ENCODE assay signal across 21 cellular contexts in the genomic region with DNA sequence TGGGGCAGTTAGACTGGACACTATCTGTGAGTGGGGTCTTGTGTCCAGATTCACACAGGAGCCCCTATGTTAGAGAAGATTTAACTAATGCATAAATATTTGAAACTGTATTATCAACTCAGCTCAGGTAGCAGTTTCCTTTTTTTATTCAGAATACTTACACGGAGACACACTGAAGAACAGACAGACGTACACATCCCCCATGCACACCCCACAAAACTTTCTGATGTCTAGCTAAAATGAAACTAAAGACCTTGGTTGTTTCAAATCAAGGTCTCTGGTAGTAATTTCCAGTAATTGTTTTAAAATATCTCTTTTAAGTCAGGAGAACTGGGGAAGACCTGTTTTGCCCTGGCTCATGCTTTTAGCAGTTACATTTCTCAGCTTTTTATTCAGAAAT. TPM values are rescaled to one million over a fixed set of nuclear protein-coding genes. Genes with fewer than 3 reads are reported as not detected.
DNase-seq lines count a peak whose midpoint lies in the region; ATAC-seq lines count a peak whose summit lies in the region.
"Had no signal": no experiment of that assay in that cellular context is flagged by ENCODE, and none has a peak within 500 bp of the region (broad histone marks: within the 10 kb centered on the region; RNA-seq: fewer than 3 reads in every experiment).

No MANE protein-coding gene starts in this region.

- intact Hi-C loops in activated CD4-positive, alpha-beta T cell treated with anti-CD3 and anti-CD28 coated beads for 36 hours (cut with DNase I, micrococcal nuclease) = no loop called here
- intact Hi-C loops in activated naive CD4-positive, alpha-beta T cell treated with anti-CD3 and anti-CD28 coated beads for 36 hours (cut with micrococcal nuclease) = loop anchor here (1.0 kb wide), 1 partner anchor 18 kb away; no protein-coding TSS in a partner anchor

- H3K4me3 Mint-ChIP-seq in activated CD4-positive, alpha-beta T cell treated with anti-CD3 and anti-CD28 coated beads for 36 hours = no peak overlapping the region
- H3K4me3 Mint-ChIP-seq in activated naive CD4-positive, alpha-beta T cell treated with anti-CD3 and anti-CD28 coated beads for 36 hours = peak overlapping the region; percentile 28
- H3K4me3 Mint-ChIP-seq in activated CD8-positive, alpha-beta T cell treated with anti-CD3 and anti-CD28 coated beads, Interleukin-2, amount 10 ng/mL, durations not matched to agents 7 days and 5 days = no peak overlapping the region
- peak overlapping the region; percentile 32 for H3K4me3 Mint-ChIP-seq in stimulated activated effector memory CD8-positive, alpha-beta T cell treated with anti-CD3 and anti-CD28 coated beads, Interleukin-12 subunit alpha, Interleukin-12 subunit beta, amount 100 ng/mL, for 72 hours
- H3K4me3 Mint-ChIP-seq: CD14-positive monocyte, HFFc6 had no signal

- no peaks in the 10 kb centered on the region for H3K27me3 Mint-ChIP-seq in activated CD4-positive, alpha-beta T cell treated with anti-CD3 and anti-CD28 coated beads for 36 hours
- no peaks in the 10 kb centered on the region for H3K27me3 Mint-ChIP-seq in activated naive CD4-positive, alpha-beta T cell treated with anti-CD3 and anti-CD28 coated beads for 36 hours (ENCODE audit: low read depth)
- H3K27me3 Mint-ChIP-seq in activated CD8-positive, alpha-beta T cell treated with anti-CD3 and anti-CD28 coated beads, Interleukin-2, amount 10 ng/mL, durations not matched to agents 7 days and 5 days (ENCODE audit: low read depth) = no peaks in the 10 kb centered on the region

- CTCF ChIA-PET in activated CD4-positive, alpha-beta T cell treated with anti-CD3 and anti-CD28 coated beads for 36 hours (lab: Charles Lee) = no interaction called here
- CTCF ChIA-PET in activated naive CD4-positive, alpha-beta T cell treated with anti-CD3 and anti-CD28 coated beads for 36 hours (lab: Charles Lee) = interaction anchor here (0.9 kb wide), 1 partner anchor 13 kb away, joined by 3 read pairs; no protein-coding TSS in a partner anchor
- CTCF ChIA-PET in activated CD8-positive, alpha-beta T cell treated with anti-CD3 and anti-CD28 coated beads, Interleukin-2, amount 10 ng/mL, durations not matched to agents 7 days and 5 days (lab: Charles Lee) = no interaction called here

- no peak for DNase-seq in activated CD4-positive, alpha-beta T cell treated with anti-CD3 and anti-CD28 coated beads for 36 hours
- no peak for DNase-seq in activated CD4-positive, alpha-beta T cell treated with anti-CD3 and anti-CD28 coated beads, Interleukin-2, amount 50 U/mL, for 4 hours
- DNase-seq in activated naive CD4-positive, alpha-beta T cell treated with anti-CD3 and anti-CD28 coated beads for 36 hours = peak; percentile 38
- DNase-seq in activated naive CD4-positive, alpha-beta T cell (lab: John Stamatoyannopoulos, UW) = no peak
- DNase-seq in activated CD8-positive, alpha-beta T cell treated with anti-CD3 and anti-CD28 coated beads, Interleukin-2, amount 10 ng/mL, durations not matched to agents 7 days and 5 days = no peak
- DNase-seq in stimulated activated effector memory CD8-positive, alpha-beta T cell treated with anti-CD3 and anti-CD28 coated beads, Interleukin-12 subunit alpha, Interleukin-12 subunit beta, amount 100 ng/mL, for 72 hours (ENCODE audit: low spot score in 2 of 2) = no peak
- DNase-seq in DMS 273 (lab: John Stamatoyannopoulos, UW; ENCODE audit: unreplicated experiment) (no peak), NCI-H1436 (lab: John Stamatoyannopoulos, UW) (no peak)
- DNase-seq: Caco-2, GF-D8, H7, HFFc6, KBM-7, NCI-H1105 treated with DMSO at 0.1 percent for 48 hours, NCI-H187, NCI-H2227 treated with DMSO at 0.1 percent for 48 hours, NCI-H510A treated with DMSO at 0.1 percent for 48 hours, PC-9, SIG-M5 had no signal

- POLR2A ChIA-PET in activated CD4-positive, alpha-beta T cell treated with anti-CD3 and anti-CD28 coated beads for 36 hours (lab: Charles Lee) = no interaction called here
- POLR2A ChIA-PET in activated CD8-positive, alpha-beta T cell treated with anti-CD3 and anti-CD28 coated beads, Interleukin-2, amount 10 ng/mL, durations not matched to agents 7 days and 5 days (lab: Charles Lee) = interaction anchor here (1.1 kb wide), 1 partner anchor 51 kb away, joined by 3 read pairs; no protein-coding TSS in a partner anchor

- ATAC-seq in activated CD4-positive, alpha-beta T cell treated with anti-CD3 and anti-CD28 coated beads for 36 hours = peak; percentile 71
- ATAC-seq in activated CD8-positive, alpha-beta T cell treated with anti-CD3 and anti-CD28 coated beads, Interleukin-2, amount 10 ng/mL, durations not matched to agents 7 days and 5 days = peak; percentile 30
- ATAC-seq in stimulated activated effector memory CD8-positive, alpha-beta T cell treated with anti-CD3 and anti-CD28 coated beads, Interleukin-12 subunit alpha, Interleukin-12 subunit beta, amount 100 ng/mL, for 72 hours = no peak
- ATAC-seq: HepG2 had no signal

- peaks cover 29% of the 10 kb centered on the region for H3K4me1 Mint-ChIP-seq in activated CD4-positive, alpha-beta T cell treated with anti-CD3 and anti-CD28 coated beads for 36 hours
- H3K4me1 Mint-ChIP-seq in activated naive CD4-positive, alpha-beta T cell treated with anti-CD3 and anti-CD28 coated beads for 36 hours (ENCODE audit: low read depth) = peaks cover 39% of the 10 kb centered on the region
- H3K4me1 Mint-ChIP-seq in activated CD8-positive, alpha-beta T cell treated with anti-CD3 and anti-CD28 coated beads, Interleukin-2, amount 10 ng/mL, durations not matched to agents 7 days and 5 days (ENCODE audit: low read depth) = peaks cover 29% of the 10 kb centered on the region
- peaks cover 45% of the 10 kb centered on the region for H3K4me1 Mint-ChIP-seq in stimulated activated effector memory CD8-positive, alpha-beta T cell treated with anti-CD3 and anti-CD28 coated beads, Interleukin-12 subunit alpha, Interleukin-12 subunit beta, amount 100 ng/mL, for 72 hours

- H3K36me3 Mint-ChIP-seq in activated CD4-positive, alpha-beta T cell treated with anti-CD3 and anti-CD28 coated beads for 36 hours (ENCODE audit: low read depth) = no peaks in the 10 kb centered on the region
- no peaks in the 10 kb centered on the region for H3K36me3 Mint-ChIP-seq in activated naive CD4-positive, alpha-beta T cell treated with anti-CD3 and anti-CD28 coated beads for 36 hours (ENCODE audit: low read depth)
- H3K36me3 Mint-ChIP-seq in activated CD8-positive, alpha-beta T cell treated with anti-CD3 and anti-CD28 coated beads, Interleukin-2, amount 10 ng/mL, durations not matched to agents 7 days and 5 days (ENCODE audit: low read depth) = no peaks in the 10 kb centered on the region
- no peaks in the 10 kb centered on the region for H3K36me3 Mint-ChIP-seq in stimulated activated effector memory CD8-positive, alpha-beta T cell treated with anti-CD3 and anti-CD28 coated beads, Interleukin-12 subunit alpha, Interleukin-12 subunit beta, amount 100 ng/mL, for 72 hours
- H3K36me3 Mint-ChIP-seq: CD14-positive monocyte had no signal

- H3K27ac Mint-ChIP-seq in activated CD4-positive, alpha-beta T cell treated with anti-CD3 and anti-CD28 coated beads for 36 hours = peak overlapping the region; percentile 47
- H3K27ac Mint-ChIP-seq in activated naive CD4-positive, alpha-beta T cell treated with anti-CD3 and anti-CD28 coated beads for 36 hours = peak overlapping the region; percentile 82
- H3K27ac Mint-ChIP-seq in activated CD8-positive, alpha-beta T cell treated with anti-CD3 and anti-CD28 coated beads, Interleukin-2, amount 10 ng/mL, durations not matched to agents 7 days and 5 days = peak overlapping the region; percentile 33
- peak overlapping the region; percentile 75 for H3K27ac Mint-ChIP-seq in stimulated activated effector memory CD8-positive, alpha-beta T cell treated with anti-CD3 and anti-CD28 coated beads, Interleukin-12 subunit alpha, Interleukin-12 subunit beta, amount 100 ng/mL, for 72 hours
- H3K27ac Mint-ChIP-seq: CD14-positive monocyte, HFFc6 had no signal

- no peaks in the 10 kb centered on the region for H3K9me3 Mint-ChIP-seq in activated CD4-positive, alpha-beta T cell treated with anti-CD3 and anti-CD28 coated beads for 36 hours (ENCODE audit: low read depth)
- H3K9me3 Mint-ChIP-seq in activated naive CD4-positive, alpha-beta T cell treated with anti-CD3 and anti-CD28 coated beads for 36 hours = no peaks in the 10 kb centered on the region
- no peaks in the 10 kb centered on the region for H3K9me3 Mint-ChIP-seq in activated CD8-positive, alpha-beta T cell treated with anti-CD3 and anti-CD28 coated beads, Interleukin-2, amount 10 ng/mL, durations not matched to agents 7 days and 5 days (ENCODE audit: insufficient read depth)
- no peaks in the 10 kb centered on the region for H3K9me3 Mint-ChIP-seq in stimulated activated effector memory CD8-positive, alpha-beta T cell treated with anti-CD3 and anti-CD28 coated beads, Interleukin-12 subunit alpha, Interleukin-12 subunit beta, amount 100 ng/mL, for 72 hours
- H3K9me3 Mint-ChIP-seq: HFFc6 had no signal

RNA-seq across cellular contexts. Expression of a gene that starts 55.7 kb away (rescaled TPM):
- total RNA-seq in activated CD4-positive, alpha-beta T cell treated with anti-CD3 and anti-CD28 coated beads for 36 hours = 10 to 100 TPM; 32.9 to 39.0 TPM
- 10 to 100 TPM; 49.5 to 53.0 TPM for total RNA-seq in activated naive CD4-positive, alpha-beta T cell treated with anti-CD3 and anti-CD28 coated beads for 36 hours
- total RNA-seq in activated CD8-positive, alpha-beta T cell treated with anti-CD3 and anti-CD28 coated beads, Interleukin-2, amount 10 ng/mL, durations not matched to agents 7 days and 5 days = 10 to 100 TPM; 60.1 to 60.9 TPM
- total RNA-seq: HFFc6 had no signal

Comparison
In these comparisons a context has a peak if more than half of its experiments do, and no peak if none do; other contexts are left out.
1. H3K4me3 Mint-ChIP-seq: peak in activated naive CD4-positive, alpha-beta T cell treated with anti-CD3 and anti-CD28 coated beads for 36 hours (single experiment) and stimulated activated effector memory CD8-positive, alpha-beta T cell treated with anti-CD3 and anti-CD28 coated beads, Interleukin-12 subunit alpha, Interleukin-12 subunit beta, amount 100 ng/mL, for 72 hours (single experiment); none in activated CD4-positive, alpha-beta T cell treated with anti-CD3 and anti-CD28 coated beads for 36 hours (single experiment) and activated CD8-positive, alpha-beta T cell treated with anti-CD3 and anti-CD28 coated beads, Interleukin-2, amount 10 ng/mL, durations not matched to agents 7 days and 5 days (single experiment).
2. Peak in every context shown above with its lines, with median percentiles within 50 percentile points of each other: H3K27ac Mint-ChIP-seq.